ENCODE assay signal across 24 cellular contexts in the genomic region with DNA sequence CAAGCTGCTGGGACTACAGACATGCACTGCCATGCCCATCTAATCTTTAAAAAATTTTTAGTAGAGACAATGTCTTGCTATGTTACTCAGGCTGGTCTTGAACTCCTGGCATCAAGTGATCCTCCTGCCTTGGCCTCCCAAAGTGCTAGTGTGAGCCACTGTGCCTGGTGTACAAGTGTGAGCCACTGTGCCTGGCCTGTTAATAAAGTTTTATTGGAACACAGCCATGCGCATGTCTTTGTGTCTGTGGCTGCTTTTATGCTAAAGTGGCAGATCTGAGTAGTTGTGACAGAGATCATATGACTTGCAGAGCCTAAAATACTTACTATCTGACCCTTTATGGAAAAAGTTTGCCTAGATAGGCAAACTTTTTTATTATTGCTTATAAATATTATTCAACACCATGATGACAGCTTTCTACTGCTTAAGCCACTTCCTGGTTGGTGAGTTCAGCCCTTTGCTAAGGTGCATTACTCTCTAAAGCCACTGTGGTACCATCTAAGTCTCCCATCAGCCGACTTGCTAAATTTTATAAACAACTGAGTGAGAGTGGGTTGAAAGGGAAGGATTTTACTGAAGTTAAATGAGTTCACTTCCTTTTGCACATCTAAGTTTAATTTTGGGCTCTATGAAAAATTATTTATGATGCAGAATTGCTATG.
"Had no signal": no experiment of that assay in that cellular context is flagged by ENCODE, and none has a peak within 500 bp of the region (broad histone marks: within the 10 kb centered on the region; RNA-seq: fewer than 3 reads in every experiment).

No MANE protein-coding gene starts in this region.

- H3K9me3 ChIP-seq: esophagus squamous epithelium, gastroesophageal sphincter, psoas muscle, spleen, tibial artery, upper lobe of left lung, uterus had no signal

- H3K4me3 Mint-ChIP-seq: dendritic cell treated with granulocyte-macrophage colony-stimulating factor and Interleukin-4, amounts not matched to agents 40 ng/mL and 50 ng/mL, for 4 days; effector memory CD8-positive, alpha-beta T cell; naive thymus-derived CD4-positive, alpha-beta T cell; neural crest cell; stimulated activated memory B cell treated with anti-CD40 and anti-IgM and Interleukin-4, amounts not matched to agents 10 μg/mL and 1 μg/mL and 100 μg/mL, for 72 hours; stimulated activated naive CD8-positive, alpha-beta T cell treated with anti-CD3 and anti-CD28 coated beads, Interleukin-15, Interleukin-2, amounts not matched to agents 100 ng/mL and 50 ng/mL, for 24 hours had no signal

- H3K27ac Mint-ChIP-seq: dendritic cell treated with granulocyte-macrophage colony-stimulating factor and Interleukin-4, amounts not matched to agents 40 ng/mL and 50 ng/mL, for 4 days; effector memory CD8-positive, alpha-beta T cell; stimulated activated memory B cell treated with anti-CD40 and anti-IgM and Interleukin-4, amounts not matched to agents 10 μg/mL and 1 μg/mL and 100 μg/mL, for 72 hours; stimulated activated naive CD8-positive, alpha-beta T cell treated with anti-CD3 and anti-CD28 coated beads, Interleukin-15, Interleukin-2, amounts not matched to agents 100 ng/mL and 50 ng/mL, for 24 hours had no signal

- DNase-seq: effector memory CD8-positive, alpha-beta T cell; esophagus squamous epithelium; foreskin fibroblast; glutamatergic neuron; islet precursor cell; mammary epithelial cell; psoas muscle; retina; spleen; stimulated activated CD4-positive, alpha-beta T cell treated with anti-CD3 and anti-CD28 coated beads, Interleukin-15, amount 100 ng/mL, for 24 hours; stimulated activated CD4-positive, alpha-beta T cell treated with anti-CD3 and anti-CD28 coated beads, Interleukin-1b, Interleukin-23, amount 100 ng/mL, for 48 hours; stimulated activated CD4-positive, alpha-beta T cell treated with anti-CD3 and anti-CD28 coated beads, Interleukin-4, amount 100 ng/mL, for 24 hours; tibial artery; upper lobe of left lung; uterus had no signal

- H3K36me3 Mint-ChIP-seq: stimulated activated memory B cell treated with anti-CD40 and anti-IgM and Interleukin-4, amounts not matched to agents 10 μg/mL and 1 μg/mL and 100 μg/mL, for 72 hours had no signal

- H3K79me2 ChIP-seq: parathyroid adenoma had no signal

- H3K36me3 ChIP-seq: esophagus squamous epithelium, gastroesophageal sphincter, spleen, tibial artery, upper lobe of left lung, uterus had no signal

- H3K27me3 ChIP-seq: esophagus squamous epithelium, gastroesophageal sphincter, spleen, tibial artery, upper lobe of left lung, uterus had no signal

- H3K4me3 ChIP-seq: esophagus squamous epithelium, gastroesophageal sphincter, psoas muscle, spleen, tibial artery, upper lobe of left lung, uterus had no signal

- ATAC-seq: effector memory CD8-positive, alpha-beta T cell; gastroesophageal sphincter; left lobe of liver; naive thymus-derived CD4-positive, alpha-beta T cell; psoas muscle; sciatic nerve; stimulated activated memory B cell treated with anti-CD40 and anti-IgM and Interleukin-4, amounts not matched to agents 10 μg/mL and 1 μg/mL and 100 μg/mL, for 72 hours had no signal

- H3K4me1 ChIP-seq: esophagus squamous epithelium, gastroesophageal sphincter, parathyroid adenoma, psoas muscle, spleen, tibial artery, upper lobe of left lung, uterus had no signal

- H3K9ac ChIP-seq: parathyroid adenoma had no signal

- H3K9me3 Mint-ChIP-seq: dendritic cell treated with granulocyte-macrophage colony-stimulating factor and Interleukin-4, amounts not matched to agents 40 ng/mL and 50 ng/mL, for 4 days; effector memory CD8-positive, alpha-beta T cell; naive thymus-derived CD4-positive, alpha-beta T cell; neural crest cell; stimulated activated memory B cell treated with anti-CD40 and anti-IgM and Interleukin-4, amounts not matched to agents 10 μg/mL and 1 μg/mL and 100 μg/mL, for 72 hours; stimulated activated naive CD8-positive, alpha-beta T cell treated with anti-CD3 and anti-CD28 coated beads, Interleukin-15, Interleukin-2, amounts not matched to agents 100 ng/mL and 50 ng/mL, for 24 hours had no signal

- H2AFZ ChIP-seq: parathyroid adenoma had no signal

- H3K4me1 Mint-ChIP-seq: neural crest cell; stimulated activated memory B cell treated with anti-CD40 and anti-IgM and Interleukin-4, amounts not matched to agents 10 μg/mL and 1 μg/mL and 100 μg/mL, for 72 hours had no signal

- H3K27ac ChIP-seq: esophagus squamous epithelium, gastroesophageal sphincter, parathyroid adenoma, psoas muscle, spleen, tibial artery, upper lobe of left lung, uterus had no signal

- H3K27me3 Mint-ChIP-seq: naive thymus-derived CD4-positive, alpha-beta T cell; stimulated activated memory B cell treated with anti-CD40 and anti-IgM and Interleukin-4, amounts not matched to agents 10 μg/mL and 1 μg/mL and 100 μg/mL, for 72 hours; stimulated activated naive CD8-positive, alpha-beta T cell treated with anti-CD3 and anti-CD28 coated beads, Interleukin-15, Interleukin-2, amounts not matched to agents 100 ng/mL and 50 ng/mL, for 24 hours had no signal
